Comparison of ENCODE assay signal across 1 cellular context in the genomic region with DNA sequence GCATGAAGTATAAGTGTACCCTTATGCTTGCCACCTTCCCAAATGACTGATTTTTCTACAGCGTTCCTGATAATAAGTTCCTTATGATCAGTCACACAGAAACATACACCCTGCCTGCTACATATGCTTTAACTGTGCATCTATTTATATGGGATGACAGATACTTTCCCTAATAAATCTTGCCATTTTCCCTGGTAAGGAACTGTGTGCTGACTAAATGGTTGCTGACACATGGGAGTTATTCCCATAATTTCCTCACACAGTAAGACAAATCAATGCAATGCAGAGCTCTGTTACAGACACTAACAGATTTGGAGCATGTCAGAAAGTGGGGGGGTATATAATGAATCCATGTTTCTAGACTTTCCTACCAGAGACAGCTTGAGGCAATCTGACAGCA.
TF ChIP-seq lines count a peak whose summit lies in the region.

No MANE protein-coding gene starts in this region.

TF ChIP-seq in A549, 52 proteins besides CTCF, POLR2A, EP300 and RAD21:
- TF ChIP-seq TP53 (CRISPR knock-in tag; IDR thresholded peaks at IDR 0.05) (no peak), CBX8 (IDR thresholded peaks at IDR 0.05) (no peak), RCOR1 (IDR thresholded peaks at IDR 0.05; ENCODE audit: low read depth, low read length) (no peak), HDAC2 (IDR thresholded peaks at IDR 0.05) (no peak), CEBPB (IDR thresholded peaks at IDR 0.05) (no peak), NFE2L2 (conservative IDR thresholded peaks at IDR 0.05; ENCODE audit: low read length) (no peak), CHD2 (IDR thresholded peaks at IDR 0.05; ENCODE audit: low read length, partially characterized antibody) (no peak), ZSCAN20 (CRISPR knock-in tag; IDR thresholded peaks at IDR 0.05) (no peak), MYC (IDR thresholded peaks at IDR 0.05; ENCODE audit: borderline replicate concordance, low read length) (no peak), FOXS1 (CRISPR knock-in tag; IDR thresholded peaks at IDR 0.05) (no peak), JUN (IDR thresholded peaks at IDR 0.05) (no peak), HOXB5 (CRISPR knock-in tag; IDR thresholded peaks at IDR 0.05) (no peak)
- TF ChIP-seq, protein P1, sequence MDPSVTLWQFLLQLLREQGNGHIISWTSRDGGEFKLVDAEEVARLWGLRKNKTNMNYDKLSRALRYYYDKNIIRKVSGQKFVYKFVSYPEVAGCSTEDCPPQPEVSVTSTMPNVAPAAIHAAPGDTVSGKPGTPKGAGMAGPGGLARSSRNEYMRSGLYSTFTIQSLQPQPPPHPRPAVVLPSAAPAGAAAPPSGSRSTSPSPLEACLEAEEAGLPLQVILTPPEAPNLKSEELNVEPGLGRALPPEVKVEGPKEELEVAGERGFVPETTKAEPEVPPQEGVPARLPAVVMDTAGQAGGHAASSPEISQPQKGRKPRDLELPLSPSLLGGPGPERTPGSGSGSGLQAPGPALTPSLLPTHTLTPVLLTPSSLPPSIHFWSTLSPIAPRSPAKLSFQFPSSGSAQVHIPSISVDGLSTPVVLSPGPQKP (IDR thresholded peaks at IDR 0.05; ENCODE audit: low read depth, low read length) = no peak
- TF ChIP-seq, protein P2, sequence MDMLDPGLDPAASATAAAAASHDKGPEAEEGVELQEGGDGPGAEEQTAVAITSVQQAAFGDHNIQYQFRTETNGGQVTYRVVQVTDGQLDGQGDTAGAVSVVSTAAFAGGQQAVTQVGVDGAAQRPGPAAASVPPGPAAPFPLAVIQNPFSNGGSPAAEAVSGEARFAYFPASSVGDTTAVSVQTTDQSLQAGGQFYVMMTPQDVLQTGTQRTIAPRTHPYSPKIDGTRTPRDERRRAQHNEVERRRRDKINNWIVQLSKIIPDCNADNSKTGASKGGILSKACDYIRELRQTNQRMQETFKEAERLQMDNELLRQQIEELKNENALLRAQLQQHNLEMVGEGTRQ (IDR thresholded peaks at IDR 0.05) = no peak
